ENCODE assay signal across 27 cellular contexts in genomic region chr12:79561401-79562132, GRCh38.
"Had no signal": no experiment of that assay in that cellular context is flagged by ENCODE, and none has a peak within 500 bp of the region (broad histone marks: within the 10 kb centered on the region; RNA-seq: fewer than 3 reads in every experiment).

No MANE protein-coding gene starts in this region.

- DNase-seq: activated CD4-positive, alpha-beta T cell treated with anti-CD3 and anti-CD28 coated beads for 36 hours; activated CD4-positive, alpha-beta T cell treated with anti-CD3 and anti-CD28 coated beads, Interleukin-2, amount 10 ng/mL, durations not matched to agents 7 days and 5 days; activated CD4-positive, alpha-beta T cell treated with anti-CD3 and anti-CD28 coated beads, Interleukin-2, amount 50 U/mL, for 48 hours; activated CD8-positive, alpha-beta memory T cell treated with anti-CD3 and anti-CD28 coated beads, Interleukin-2, amount 50 U/mL, for 4 hours; activated effector memory CD4-positive, alpha-beta T cell treated with Interleukin-2 at 50 U/mL for 16 hours; activated naive CD4-positive, alpha-beta T cell treated with anti-CD3 and anti-CD28 coated beads, Interleukin-2, amount 10 ng/mL, durations not matched to agents 7 days and 5 days; activated T-cell treated with anti-CD3 and anti-CD28 coated beads, Interleukin-2, amount 50 U/mL, for 48 hours; amygdala; MG63; NCI-H1048; NCI-H1105 treated with DMSO at 0.1 percent for 48 hours; NCI-H1436; NCI-H1694; NCI-H1930; NCI-H345; NCI-H524 treated with DMSO at 0.1 percent for 48 hours; SHP77; SJCRH30; T1000 had no signal

- H3K27me3 ChIP-seq: ascending aorta, cardiac muscle cell, MG63, SJCRH30 had no signal

- H3K36me3 Mint-ChIP-seq: activated naive CD4-positive, alpha-beta T cell treated with anti-CD3 and anti-CD28 coated beads, Interleukin-2, amount 10 ng/mL, durations not matched to agents 7 days and 5 days; activated naive CD8-positive, alpha-beta T cell had no signal

- ATAC-seq: activated CD4-positive, alpha-beta T cell treated with anti-CD3 and anti-CD28 coated beads for 36 hours; activated CD4-positive, CD25-positive, alpha-beta regulatory T cell treated with anti-CD3 and anti-CD28 coated beads, Interleukin-2, amount 50 U/mL, for 24 hours; K562; Panc1 had no signal

- FAIRE-seq: K562 had no signal

- H3K27ac Mint-ChIP-seq: activated CD4-positive, alpha-beta T cell treated with anti-CD3 and anti-CD28 coated beads for 36 hours; activated CD4-positive, alpha-beta T cell treated with anti-CD3 and anti-CD28 coated beads, Interleukin-2, amount 10 ng/mL, durations not matched to agents 7 days and 5 days; activated naive CD4-positive, alpha-beta T cell treated with anti-CD3 and anti-CD28 coated beads, Interleukin-2, amount 10 ng/mL, durations not matched to agents 7 days and 5 days; activated naive CD8-positive, alpha-beta T cell had no signal

- H3K27me3 Mint-ChIP-seq: activated CD4-positive, alpha-beta T cell treated with anti-CD3 and anti-CD28 coated beads for 36 hours; activated CD4-positive, alpha-beta T cell treated with anti-CD3 and anti-CD28 coated beads, Interleukin-2, amount 10 ng/mL, durations not matched to agents 7 days and 5 days; activated naive CD4-positive, alpha-beta T cell treated with anti-CD3 and anti-CD28 coated beads, Interleukin-2, amount 10 ng/mL, durations not matched to agents 7 days and 5 days; activated naive CD8-positive, alpha-beta T cell; central memory CD8-positive, alpha-beta T cell had no signal

- H3K9me3 Mint-ChIP-seq: activated CD4-positive, alpha-beta T cell treated with anti-CD3 and anti-CD28 coated beads, Interleukin-2, amount 10 ng/mL, durations not matched to agents 7 days and 5 days; central memory CD8-positive, alpha-beta T cell had no signal

- H3K4me1 ChIP-seq: SJCRH30 had no signal

- H3K4me3 ChIP-seq: ascending aorta, cardiac muscle cell, K562, MG63, SJCRH30, SK-N-MC had no signal

- H3K27ac ChIP-seq: cardiac muscle cell, SJCRH30, SK-N-MC had no signal

- H3K9me3 ChIP-seq: SJCRH30 had no signal

- H3K4me1 Mint-ChIP-seq: activated CD4-positive, alpha-beta T cell treated with anti-CD3 and anti-CD28 coated beads for 36 hours; activated naive CD4-positive, alpha-beta T cell treated with anti-CD3 and anti-CD28 coated beads, Interleukin-2, amount 10 ng/mL, durations not matched to agents 7 days and 5 days; central memory CD8-positive, alpha-beta T cell had no signal

- H3K4me3 Mint-ChIP-seq: activated CD4-positive, alpha-beta T cell treated with anti-CD3 and anti-CD28 coated beads for 36 hours; activated CD4-positive, alpha-beta T cell treated with anti-CD3 and anti-CD28 coated beads, Interleukin-2, amount 10 ng/mL, durations not matched to agents 7 days and 5 days; activated naive CD4-positive, alpha-beta T cell treated with anti-CD3 and anti-CD28 coated beads, Interleukin-2, amount 10 ng/mL, durations not matched to agents 7 days and 5 days; activated naive CD8-positive, alpha-beta T cell; central memory CD8-positive, alpha-beta T cell had no signal
